In genomic region chrX:135984220-135984619, GRCh38 we compare ENCODE assay signal across 10 cellular contexts. TPM values are rescaled to one million over a fixed set of nuclear protein-coding genes. Genes with fewer than 3 reads are reported as not detected.
DNase-seq lines count a peak whose midpoint lies in the region; ATAC-seq and TF ChIP-seq lines count a peak whose summit lies in the region.
"Had no signal": no experiment of that assay in that cellular context is flagged by ENCODE, and none has a peak within 500 bp of the region (broad histone marks: within the 10 kb centered on the region; RNA-seq: fewer than 3 reads in every experiment).

No MANE protein-coding gene starts in this region.

- peak overlapping the region; percentile 85 for H3K4me2 ChIP-seq in smooth muscle cell

- no peak for TF ChIP-seq CTCF in esophagus squamous epithelium (IDR thresholded peaks at IDR 0.05)
- TF ChIP-seq CTCF in smooth muscle cell (IDR thresholded peaks at IDR 0.05; ENCODE audit: borderline replicate concordance, insufficient read depth, poor library complexity, severe bottlenecking): no peak

- H2AFZ ChIP-seq in smooth muscle cell (ENCODE audit: low read depth): peak overlapping the region; percentile 86

- H3K4me3 Mint-ChIP-seq in activated CD4-positive, alpha-beta T cell treated with anti-CD3 and anti-CD28 coated beads for 36 hours: peak overlapping the region; percentile 88

- ATAC-seq in activated CD4-positive, alpha-beta T cell treated with anti-CD3 and anti-CD28 coated beads for 36 hours: no peak
- ATAC-seq in GM18505 (IDR thresholded peaks at IDR 0.05; ENCODE audit: unreplicated experiment) (no peak), HG02763 (IDR thresholded peaks at IDR 0.05; ENCODE audit: unreplicated experiment) (no peak), HG02571 (IDR thresholded peaks at IDR 0.05; ENCODE audit: unreplicated experiment) (no peak)

- no peak for TF ChIP-seq POLR2A in esophagus squamous epithelium (IDR thresholded peaks at IDR 0.05)
- no peak for TF ChIP-seq POLR2A in GM18505 (IDR thresholded peaks at IDR 0.05; ENCODE audit: borderline replicate concordance, extremely low read depth, insufficient read depth, insufficient read length)

- no peak for DNase-seq in activated CD4-positive, alpha-beta T cell treated with anti-CD3 and anti-CD28 coated beads for 36 hours
- DNase-seq in activated CD4-positive, alpha-beta T cell treated with anti-CD3 and anti-CD28 coated beads for 48 hours: no peak
- DNase-seq in SK-N-MC (ENCODE audit: low read depth, low spot score) (no peak), esophagus squamous epithelium (lab: John Stamatoyannopoulos, UW) (no peak), smooth muscle cell (lab: John Stamatoyannopoulos, UW; ENCODE audit: unreplicated experiment) (no peak)
- DNase-seq: NCI-H345 had no signal

- H3K4me1 Mint-ChIP-seq in activated CD4-positive, alpha-beta T cell treated with anti-CD3 and anti-CD28 coated beads for 36 hours: peaks cover 49% of the 10 kb centered on the region

- peaks cover 0 to 33% (median 0%) of the 10 kb centered on the region in 3 donors for H3K4me1 ChIP-seq in esophagus squamous epithelium
- peaks cover 8% of the 10 kb centered on the region for H3K4me1 ChIP-seq in smooth muscle cell (ENCODE audit: low read depth)
- H3K4me1 ChIP-seq: foreskin keratinocyte had no signal

- WGBS in esophagus squamous epithelium, 2 donors: 22 to 61% methylated on average over 2 of the region's 2 CpGs
- WGBS in smooth muscle cell (ENCODE audit: low lambda C conversion rate): 81% methylated on average over 2 of the region's 2 CpGs

- H3K27me3 Mint-ChIP-seq in activated CD4-positive, alpha-beta T cell treated with anti-CD3 and anti-CD28 coated beads for 36 hours: no peaks in the 10 kb centered on the region

- H3K36me3 ChIP-seq in SK-N-MC (ENCODE audit: insufficient read depth, low read length) (no peaks in the 10 kb centered on the region), esophagus squamous epithelium (no peaks in the 10 kb centered on the region), smooth muscle cell (ENCODE audit: low read depth) (no peaks in the 10 kb centered on the region)

- H3K36me3 Mint-ChIP-seq in activated CD4-positive, alpha-beta T cell treated with anti-CD3 and anti-CD28 coated beads for 36 hours (ENCODE audit: low read depth): no peaks in the 10 kb centered on the region

- H3K4me3 ChIP-seq in SK-N-MC (peak overlapping the region; percentile 83), esophagus squamous epithelium (peak overlapping the region in 2 of 4 donors; percentile 73 to 75), smooth muscle cell (peak overlapping the region; percentile 67)

- H3K9me3 Mint-ChIP-seq in activated CD4-positive, alpha-beta T cell treated with anti-CD3 and anti-CD28 coated beads for 36 hours (ENCODE audit: low read depth): no peaks in the 10 kb centered on the region

- H4K20me1 ChIP-seq in smooth muscle cell (ENCODE audit: low read depth): peaks cover 5% of the 10 kb centered on the region

- H3K27me3 ChIP-seq in esophagus squamous epithelium: no peaks in the 10 kb centered on the region
- no peaks in the 10 kb centered on the region for H3K27me3 ChIP-seq in smooth muscle cell (ENCODE audit: low read depth)
- H3K27me3 ChIP-seq: foreskin keratinocyte had no signal

- H3K27ac ChIP-seq in SK-N-MC (no peak overlapping the region; the same call in 1 of the 2 replicates), esophagus squamous epithelium (peak overlapping the region; percentile 14 to 89 (median 84)), smooth muscle cell (ENCODE audit: low read depth) (peak overlapping the region; percentile 32)

- peak overlapping the region; percentile 90 for H3K27ac Mint-ChIP-seq in activated CD4-positive, alpha-beta T cell treated with anti-CD3 and anti-CD28 coated beads for 36 hours

- H3K79me2 ChIP-seq in smooth muscle cell (ENCODE audit: low read depth): no peaks in the 10 kb centered on the region

- H3K9ac ChIP-seq in SK-N-MC (ENCODE audit: insufficient read length) (peak overlapping the region; percentile 78), smooth muscle cell (ENCODE audit: low read depth) (no peak overlapping the region)

- H3K9me3 ChIP-seq in SK-N-MC (ENCODE audit: low read depth, low read length) (no peaks in the 10 kb centered on the region), esophagus squamous epithelium (no peaks in the 10 kb centered on the region), smooth muscle cell (replicated peaks; ENCODE audit: low read depth) (no peaks in the 10 kb centered on the region)

- CTCF ChIA-PET in activated CD4-positive, alpha-beta T cell treated with anti-CD3 and anti-CD28 coated beads for 36 hours (lab: Charles Lee): interaction anchor here (1.2 to 1.4 kb wide), 2 partner anchors 9 to 10 kb away, joined by 4 read pairs; partner anchors contain the start of gene MMGT1

- POLR2A ChIA-PET in activated CD4-positive, alpha-beta T cell treated with anti-CD3 and anti-CD28 coated beads for 36 hours (lab: Charles Lee): interaction anchor here (0.8 kb wide), 1 partner anchor 267 kb away, joined by 3 read pairs; the partner anchor contains the start of gene MAP7D3

- H3F3A ChIP-seq in smooth muscle cell (ENCODE audit: low read depth): no peaks in the 10 kb centered on the region

- intact Hi-C loops in activated CD4-positive, alpha-beta T cell treated with anti-CD3 and anti-CD28 coated beads for 36 hours (cut with DNase I, micrococcal nuclease): loop anchor here in 1 of 2 experiments (2.0 kb wide), 1 partner anchor 163 kb away; the partner anchor contains the start of gene FHL1
- intact Hi-C loops in esophagus squamous epithelium (cut with DNase I): no loop called here

RNA-seq across cellular contexts. Expression of gene SLC9A6, which starts 1.0 kb away (rescaled TPM):
- 10 to 100 TPM; 11.8 to 12.6 TPM for total RNA-seq in activated CD4-positive, alpha-beta T cell treated with anti-CD3 and anti-CD28 coated beads for 36 hours
- total RNA-seq in esophagus squamous epithelium (10 to 100 TPM; 12.8 to 22.0 (median 13.1) TPM), smooth muscle cell (19.8 and 24.7 TPM in 2 replicates)
- polyA plus RNA-seq in smooth muscle cell: 10.8 and 11.6 TPM in 2 replicates

RNA-seq across cellular contexts. Expression of gene MMGT1, which starts 10.4 kb away (rescaled TPM):
- total RNA-seq in activated CD4-positive, alpha-beta T cell treated with anti-CD3 and anti-CD28 coated beads for 36 hours: 10 to 100 TPM; 16.1 to 18.1 TPM
- total RNA-seq in esophagus squamous epithelium (10 to 100 TPM; 10.6 to 24.0 (median 18.2) TPM), smooth muscle cell (27.1 and 35.8 TPM in 2 replicates)
- polyA plus RNA-seq in smooth muscle cell: 12.5 and 13.6 TPM in 2 replicates
